In genomic region chr2:181657379-181657778, GRCh38 we compare ENCODE assay signal across 10 cellular contexts. TPM values are rescaled to one million over a fixed set of nuclear protein-coding genes. Genes with fewer than 3 reads are reported as not detected.
A peak's percentile ranks its signal among the peaks of the same experiment; 100 is the strongest.
DNase-seq lines count a peak whose midpoint lies in the region; ATAC-seq, FAIRE-seq and TF ChIP-seq lines count a peak whose summit lies in the region.
"Had no signal": no experiment of that assay in that cellular context is flagged by ENCODE, and none has a peak within 500 bp of the region (broad histone marks: within the 10 kb centered on the region; RNA-seq: fewer than 3 reads in every experiment).

No MANE protein-coding gene starts in this region.

- peak overlapping the region; percentile 49; the same call in 1 of the 2 replicates for H3K4me3 ChIP-seq in iPS DF 6.9 (ENCODE audit: low read length)

- H3K27ac Mint-ChIP-seq in activated CD8-positive, alpha-beta memory T cell treated with anti-CD3 and anti-CD28 coated beads, Interleukin-2, amount 10 ng/mL, durations not matched to agents 7 days and 5 days = no peak overlapping the region
- H3K27ac Mint-ChIP-seq in WTC11 = no peak overlapping the region
- no peak overlapping the region for H3K27ac Mint-ChIP-seq in stimulated activated naive CD8-positive, alpha-beta T cell treated with anti-CD3 and anti-CD28 coated beads, Interleukin-15, amount 100 ng/mL, for 72 hours
- H3K27ac Mint-ChIP-seq: CD4-positive, CD25-positive, alpha-beta regulatory T cell had no signal

- no peaks in the 10 kb centered on the region for H3K4me1 ChIP-seq in iPS DF 6.9 (ENCODE audit: control insufficient read depth, insufficient read depth, low read length)

- no peak for TF ChIP-seq CTCF in WTC11 (IDR thresholded peaks at IDR 0.05)

- no peak for DNase-seq in activated CD8-positive, alpha-beta memory T cell treated with anti-CD3 and anti-CD28 coated beads, Interleukin-2, amount 10 ng/mL, durations not matched to agents 7 days and 5 days
- no peak for DNase-seq in activated CD8-positive, alpha-beta memory T cell treated with anti-CD3 and anti-CD28 coated beads, Interleukin-2, amount 50 U/mL, for 48 hours
- DNase-seq in WTC11 (ENCODE audit: low spot score) (no peak), iPS DF 6.9 (ENCODE audit: low read depth, low spot score) (no peak), RPMI8226 (no peak), HTR-8/SVneo (ENCODE audit: insufficient read length, low spot score) (no peak)
- DNase-seq in stimulated activated naive CD8-positive, alpha-beta T cell treated with anti-CD3 and anti-CD28 coated beads, Interleukin-15, amount 100 ng/mL, for 72 hours = no peak
- DNase-seq: CD4-positive, CD25-positive, alpha-beta regulatory T cell had no signal

- CTCF ChIA-PET in activated CD8-positive, alpha-beta memory T cell treated with anti-CD3 and anti-CD28 coated beads, Interleukin-2, amount 10 ng/mL, durations not matched to agents 7 days and 5 days (lab: Charles Lee) = interaction anchor here (0.9 to 2.0 kb wide), 3 partner anchors 10 to 84 kb away, joined by 3 to 6 read pairs (median 3); no protein-coding TSS in a partner anchor
- CTCF ChIA-PET in WTC11 (lab: Charles Lee) = interaction anchor here (1.4 to 3.6 kb wide), 5 partner anchors 10 to 84 kb away, joined by 3 to 20 read pairs (median 5); no protein-coding TSS in a partner anchor

- H3K36me3 Mint-ChIP-seq in activated CD8-positive, alpha-beta memory T cell treated with anti-CD3 and anti-CD28 coated beads, Interleukin-2, amount 10 ng/mL, durations not matched to agents 7 days and 5 days = no peaks in the 10 kb centered on the region
- H3K36me3 Mint-ChIP-seq in WTC11 = no peaks in the 10 kb centered on the region
- H3K36me3 Mint-ChIP-seq: CD4-positive, CD25-positive, alpha-beta regulatory T cell had no signal

- H3K27me3 Mint-ChIP-seq in activated CD8-positive, alpha-beta memory T cell treated with anti-CD3 and anti-CD28 coated beads, Interleukin-2, amount 10 ng/mL, durations not matched to agents 7 days and 5 days = peaks cover 61% of the 10 kb centered on the region
- H3K27me3 Mint-ChIP-seq in WTC11 (ENCODE audit: low read depth) = peaks cover 85% of the 10 kb centered on the region
- peaks cover 62% of the 10 kb centered on the region for H3K27me3 Mint-ChIP-seq in stimulated activated naive CD8-positive, alpha-beta T cell treated with anti-CD3 and anti-CD28 coated beads, Interleukin-15, amount 100 ng/mL, for 72 hours

- H3K4me3 Mint-ChIP-seq in activated CD8-positive, alpha-beta memory T cell treated with anti-CD3 and anti-CD28 coated beads, Interleukin-2, amount 10 ng/mL, durations not matched to agents 7 days and 5 days = peak overlapping the region; percentile 59
- peak overlapping the region; percentile 81 for H3K4me3 Mint-ChIP-seq in WTC11
- H3K4me3 Mint-ChIP-seq in stimulated activated naive CD8-positive, alpha-beta T cell treated with anti-CD3 and anti-CD28 coated beads, Interleukin-15, amount 100 ng/mL, for 72 hours = peak overlapping the region; percentile 72 to 87

- H3K27me3 ChIP-seq in iPS DF 6.9 (ENCODE audit: control insufficient read depth, insufficient read depth, low read length) = peaks cover 36% of the 10 kb centered on the region

- no peaks in the 10 kb centered on the region for H3K9me3 ChIP-seq in iPS DF 6.9 (ENCODE audit: control insufficient read depth, insufficient read depth, low read length)

- no peak for ATAC-seq in activated CD8-positive, alpha-beta memory T cell treated with anti-CD3 and anti-CD28 coated beads, Interleukin-2, amount 10 ng/mL, durations not matched to agents 7 days and 5 days
- ATAC-seq in WTC11 (peak; percentile 3; the same call in 1 of the 2 replicates), GM21529 (IDR thresholded peaks at IDR 0.05; ENCODE audit: unreplicated experiment) (no peak)
- no peak for ATAC-seq in stimulated activated naive CD8-positive, alpha-beta T cell treated with anti-CD3 and anti-CD28 coated beads, Interleukin-15, amount 100 ng/mL, for 72 hours

- WGBS in iPS DF 6.9 (ENCODE audit: insufficient coverage, insufficient read length) = no CpG with 5 or more reads among the region's 4 CpGs

- H3K4me1 Mint-ChIP-seq in activated CD8-positive, alpha-beta memory T cell treated with anti-CD3 and anti-CD28 coated beads, Interleukin-2, amount 10 ng/mL, durations not matched to agents 7 days and 5 days = peaks cover 9% of the 10 kb centered on the region
- peaks cover 36% of the 10 kb centered on the region for H3K4me1 Mint-ChIP-seq in WTC11
- H3K4me1 Mint-ChIP-seq in stimulated activated naive CD8-positive, alpha-beta T cell treated with anti-CD3 and anti-CD28 coated beads, Interleukin-15, amount 100 ng/mL, for 72 hours = peaks cover 11% of the 10 kb centered on the region

- no peaks in the 10 kb centered on the region for H3K36me3 ChIP-seq in iPS DF 6.9 (ENCODE audit: control insufficient read depth, insufficient read depth, low read length)

- no peak for FAIRE-seq in HTR-8/SVneo (lab: Jason Lieb, UNC)
- FAIRE-seq: colon had no signal

- no peaks in the 10 kb centered on the region for H3K9me3 Mint-ChIP-seq in activated CD8-positive, alpha-beta memory T cell treated with anti-CD3 and anti-CD28 coated beads, Interleukin-2, amount 10 ng/mL, durations not matched to agents 7 days and 5 days (ENCODE audit: low read depth)
- no peaks in the 10 kb centered on the region for H3K9me3 Mint-ChIP-seq in WTC11
- H3K9me3 Mint-ChIP-seq in stimulated activated naive CD8-positive, alpha-beta T cell treated with anti-CD3 and anti-CD28 coated beads, Interleukin-15, amount 100 ng/mL, for 72 hours = no peaks in the 10 kb centered on the region

- H3K27ac ChIP-seq in iPS DF 6.9 (ENCODE audit: low read length) = no peak overlapping the region

- POLR2A ChIA-PET in WTC11 (lab: Charles Lee) = interaction anchor here (1.3 kb wide), 1 partner anchor 27 kb away, joined by 3 read pairs; no protein-coding TSS in a partner anchor

TF ChIP-seq in WTC11, 78 proteins besides CTCF, POLR2A, EP300 and RAD21:
- TF ChIP-seq TEAD1 (CRISPR knock-in tag; IDR thresholded peaks at IDR 0.05) = no peak
- TF ChIP-seq CREB1 (CRISPR knock-in tag; IDR thresholded peaks at IDR 0.05) = no peak
- TF ChIP-seq ATF2 (CRISPR knock-in tag; IDR thresholded peaks at IDR 0.05; ENCODE audit: borderline replicate concordance, low read depth) = no peak
- TF ChIP-seq IRF2 (CRISPR knock-in tag; IDR thresholded peaks at IDR 0.05; ENCODE audit: borderline replicate concordance, low read depth) = no peak
- TF ChIP-seq EMX1 (CRISPR knock-in tag; IDR thresholded peaks at IDR 0.05) = no peak
- no peak for TF ChIP-seq GABPB1 (CRISPR knock-in tag; IDR thresholded peaks at IDR 0.05)
- TF ChIP-seq ZNF138 (CRISPR knock-in tag; conservative IDR thresholded peaks at IDR 0.05) = no peak
- no peak for TF ChIP-seq ZNF425 (CRISPR knock-in tag; conservative IDR thresholded peaks at IDR 0.05)
- no peak for TF ChIP-seq SMAD3 (CRISPR knock-in tag; IDR thresholded peaks at IDR 0.05; ENCODE audit: borderline replicate concordance)
- TF ChIP-seq NR2C2 (CRISPR knock-in tag; IDR thresholded peaks at IDR 0.05) = no peak
- no peak for TF ChIP-seq TEAD4 (CRISPR knock-in tag; IDR thresholded peaks at IDR 0.05)
- no peak for TF ChIP-seq ZNF423 (CRISPR knock-in tag; IDR thresholded peaks at IDR 0.05)
- TF ChIP-seq JAZF1 (CRISPR knock-in tag; IDR thresholded peaks at IDR 0.05) = no peak
- no peak for TF ChIP-seq ZNF121 (CRISPR knock-in tag; IDR thresholded peaks at IDR 0.05)
- no peak for TF ChIP-seq RORB (CRISPR knock-in tag; IDR thresholded peaks at IDR 0.05)
TF ChIP-seq in WTC11: peak in this region for 0.

RNA-seq across cellular contexts. Expression of gene CERKL, which starts 0.5 kb away (rescaled TPM):
- not detected for total RNA-seq in activated CD8-positive, alpha-beta memory T cell treated with anti-CD3 and anti-CD28 coated beads, Interleukin-2, amount 10 ng/mL, durations not matched to agents 7 days and 5 days
- 0.14 to 0.24 TPM in 2 of 3 replicates, not detected in the other for total RNA-seq in WTC11 (2021)
- total RNA-seq: CD4-positive, CD25-positive, alpha-beta regulatory T cell had no signal

RNA-seq across cellular contexts. Expression of gene NEUROD1, which starts 22.9 kb away (rescaled TPM):
- total RNA-seq in activated CD8-positive, alpha-beta memory T cell treated with anti-CD3 and anti-CD28 coated beads, Interleukin-2, amount 10 ng/mL, durations not matched to agents 7 days and 5 days = not detected
- total RNA-seq in WTC11 (2021) = 0.07 to 0.11 TPM (median 0.07 TPM) in 3 replicates
- total RNA-seq: CD4-positive, CD25-positive, alpha-beta regulatory T cell had no signal
